Comparison of ENCODE assay signal across 14 cellular contexts in genomic region chr16:20704281-20704680, GRCh38. TPM values are rescaled to one million over a fixed set of nuclear protein-coding genes. Genes with fewer than 3 reads are reported as not detected.
"Had no signal": no experiment of that assay in that cellular context is flagged by ENCODE, and none has a peak within 500 bp of the region (broad histone marks: within the 10 kb centered on the region; RNA-seq: fewer than 3 reads in every experiment).

No MANE protein-coding gene starts in this region.

- H3K27me3 ChIP-seq: esophagus squamous epithelium, ovary had no signal

- H3K4me2 ChIP-seq: smooth muscle cell had no signal

- H3K9me3 ChIP-seq: esophagus squamous epithelium, ovary had no signal

- H3K4me3 ChIP-seq: dorsolateral prefrontal cortex, esophagus squamous epithelium, ovary, smooth muscle cell had no signal

- FAIRE-seq: bronchial epithelial cell had no signal

- DNase-seq: activated CD4-positive, alpha-beta T cell treated with anti-CD3 and anti-CD28 coated beads for 48 hours; activated CD8-positive, alpha-beta memory T cell treated with anti-CD3 and anti-CD28 coated beads, Interleukin-2, amount 50 U/mL, for 48 hours; activated CD8-positive, alpha-beta T cell treated with anti-CD3 and anti-CD28 coated beads, Interleukin-2, amount 10 ng/mL, durations not matched to agents 7 days and 5 days; activated naive CD8-positive, alpha-beta T cell treated with anti-CD3 and anti-CD28 coated beads, Interleukin-2, amount 10 ng/mL, durations not matched to agents 7 days and 5 days; anterior cingulate cortex; dorsolateral prefrontal cortex; esophagus squamous epithelium; foreskin melanocyte; head of caudate nucleus; ovary; WERI-Rb-1 had no signal

- H3K36me3 ChIP-seq: esophagus squamous epithelium, ovary, WERI-Rb-1 had no signal

- ATAC-seq: activated CD8-positive, alpha-beta T cell treated with anti-CD3 and anti-CD28 coated beads, Interleukin-2, amount 10 ng/mL, durations not matched to agents 7 days and 5 days had no signal

- H3K27ac ChIP-seq: dorsolateral prefrontal cortex, esophagus squamous epithelium, WERI-Rb-1 had no signal

RNA-seq across cellular contexts. Expression of gene ACSM1, which starts 6.8 kb away (rescaled TPM):
- total RNA-seq: smooth muscle cell had no signal
- polyA plus RNA-seq: neural cell, smooth muscle cell had no signal
